ENCODE assay signal across 1 cellular context in the genomic region with DNA sequence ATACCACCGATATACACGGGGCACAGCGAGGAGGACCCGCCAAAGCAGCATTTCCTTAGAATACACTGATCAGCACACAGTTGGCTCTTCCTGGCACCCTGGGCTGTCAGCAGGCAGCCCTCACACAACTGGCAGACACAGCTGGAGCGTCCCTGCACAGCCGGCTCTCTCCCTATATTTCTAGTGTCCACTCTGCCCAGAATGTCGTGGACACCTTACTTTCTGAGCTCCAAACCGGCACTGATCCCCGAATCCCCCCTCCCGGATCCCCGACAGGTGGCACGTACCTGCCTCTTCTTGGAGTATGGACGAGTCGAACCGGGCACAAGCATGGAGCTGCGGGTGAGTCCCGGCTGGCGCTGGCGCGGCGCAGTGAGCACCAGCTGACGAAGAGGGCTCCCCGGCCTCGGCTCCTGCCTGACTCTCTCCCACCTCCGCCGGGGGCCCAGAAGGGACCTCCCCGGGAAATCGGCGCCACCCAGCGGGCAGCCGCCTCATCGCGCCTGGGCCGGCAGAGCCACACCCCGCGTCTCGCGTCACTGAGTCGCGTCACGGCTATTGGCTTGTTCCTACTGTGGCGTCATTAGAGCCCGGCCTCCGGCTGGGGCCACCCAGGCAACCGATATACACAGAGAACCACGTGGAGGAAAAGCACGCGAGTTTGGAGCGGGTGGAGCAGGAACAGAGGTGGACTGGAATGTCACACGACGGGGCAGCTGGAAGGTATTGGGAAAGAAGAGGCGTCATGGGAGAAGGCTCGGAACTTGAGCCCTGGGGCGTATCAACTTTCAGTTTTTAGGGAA.
A peak's percentile ranks its signal among the peaks of the same experiment; 100 is the strongest.
TF ChIP-seq lines count a peak whose summit lies in the region.

A gene with protein sequence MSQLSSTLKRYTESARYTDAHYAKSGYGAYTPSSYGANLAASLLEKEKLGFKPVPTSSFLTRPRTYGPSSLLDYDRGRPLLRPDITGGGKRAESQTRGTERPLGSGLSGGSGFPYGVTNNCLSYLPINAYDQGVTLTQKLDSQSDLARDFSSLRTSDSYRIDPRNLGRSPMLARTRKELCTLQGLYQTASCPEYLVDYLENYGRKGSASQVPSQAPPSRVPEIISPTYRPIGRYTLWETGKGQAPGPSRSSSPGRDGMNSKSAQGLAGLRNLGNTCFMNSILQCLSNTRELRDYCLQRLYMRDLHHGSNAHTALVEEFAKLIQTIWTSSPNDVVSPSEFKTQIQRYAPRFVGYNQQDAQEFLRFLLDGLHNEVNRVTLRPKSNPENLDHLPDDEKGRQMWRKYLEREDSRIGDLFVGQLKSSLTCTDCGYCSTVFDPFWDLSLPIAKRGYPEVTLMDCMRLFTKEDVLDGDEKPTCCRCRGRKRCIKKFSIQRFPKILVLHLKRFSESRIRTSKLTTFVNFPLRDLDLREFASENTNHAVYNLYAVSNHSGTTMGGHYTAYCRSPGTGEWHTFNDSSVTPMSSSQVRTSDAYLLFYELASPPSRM (minus strand): TSS at position 505 of the 803 bp plus-strand sequence. CDS start 8,210 bp downstream, outside the sequence.

TF ChIP-seq in SK-N-SH, 30 proteins besides CTCF, POLR2A, EP300 and RAD21 (continued from another document):
- TF ChIP-seq, protein P1, sequence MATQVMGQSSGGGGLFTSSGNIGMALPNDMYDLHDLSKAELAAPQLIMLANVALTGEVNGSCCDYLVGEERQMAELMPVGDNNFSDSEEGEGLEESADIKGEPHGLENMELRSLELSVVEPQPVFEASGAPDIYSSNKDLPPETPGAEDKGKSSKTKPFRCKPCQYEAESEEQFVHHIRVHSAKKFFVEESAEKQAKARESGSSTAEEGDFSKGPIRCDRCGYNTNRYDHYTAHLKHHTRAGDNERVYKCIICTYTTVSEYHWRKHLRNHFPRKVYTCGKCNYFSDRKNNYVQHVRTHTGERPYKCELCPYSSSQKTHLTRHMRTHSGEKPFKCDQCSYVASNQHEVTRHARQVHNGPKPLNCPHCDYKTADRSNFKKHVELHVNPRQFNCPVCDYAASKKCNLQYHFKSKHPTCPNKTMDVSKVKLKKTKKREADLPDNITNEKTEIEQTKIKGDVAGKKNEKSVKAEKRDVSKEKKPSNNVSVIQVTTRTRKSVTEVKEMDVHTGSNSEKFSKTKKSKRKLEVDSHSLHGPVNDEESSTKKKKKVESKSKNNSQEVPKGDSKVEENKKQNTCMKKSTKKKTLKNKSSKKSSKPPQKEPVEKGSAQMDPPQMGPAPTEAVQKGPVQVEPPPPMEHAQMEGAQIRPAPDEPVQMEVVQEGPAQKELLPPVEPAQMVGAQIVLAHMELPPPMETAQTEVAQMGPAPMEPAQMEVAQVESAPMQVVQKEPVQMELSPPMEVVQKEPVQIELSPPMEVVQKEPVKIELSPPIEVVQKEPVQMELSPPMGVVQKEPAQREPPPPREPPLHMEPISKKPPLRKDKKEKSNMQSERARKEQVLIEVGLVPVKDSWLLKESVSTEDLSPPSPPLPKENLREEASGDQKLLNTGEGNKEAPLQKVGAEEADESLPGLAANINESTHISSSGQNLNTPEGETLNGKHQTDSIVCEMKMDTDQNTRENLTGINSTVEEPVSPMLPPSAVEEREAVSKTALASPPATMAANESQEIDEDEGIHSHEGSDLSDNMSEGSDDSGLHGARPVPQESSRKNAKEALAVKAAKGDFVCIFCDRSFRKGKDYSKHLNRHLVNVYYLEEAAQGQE (IDR thresholded peaks at IDR 0.05; ENCODE audit: low read depth, low read length) = no peak
- TF ChIP-seq, protein P2, sequence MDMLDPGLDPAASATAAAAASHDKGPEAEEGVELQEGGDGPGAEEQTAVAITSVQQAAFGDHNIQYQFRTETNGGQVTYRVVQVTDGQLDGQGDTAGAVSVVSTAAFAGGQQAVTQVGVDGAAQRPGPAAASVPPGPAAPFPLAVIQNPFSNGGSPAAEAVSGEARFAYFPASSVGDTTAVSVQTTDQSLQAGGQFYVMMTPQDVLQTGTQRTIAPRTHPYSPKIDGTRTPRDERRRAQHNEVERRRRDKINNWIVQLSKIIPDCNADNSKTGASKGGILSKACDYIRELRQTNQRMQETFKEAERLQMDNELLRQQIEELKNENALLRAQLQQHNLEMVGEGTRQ (IDR thresholded peaks at IDR 0.05; ENCODE audit: borderline replicate concordance, low read depth, low read length) = 0 out of 2 replicates have a peak, but pooled peaks have one; percentile 51
- 0 out of 2 replicates have a peak, but pooled peaks have one; percentile 13 for TF ChIP-seq RCOR1 (IDR thresholded peaks at IDR 0.05; ENCODE audit: low read length)
- TF ChIP-seq, protein P3, sequence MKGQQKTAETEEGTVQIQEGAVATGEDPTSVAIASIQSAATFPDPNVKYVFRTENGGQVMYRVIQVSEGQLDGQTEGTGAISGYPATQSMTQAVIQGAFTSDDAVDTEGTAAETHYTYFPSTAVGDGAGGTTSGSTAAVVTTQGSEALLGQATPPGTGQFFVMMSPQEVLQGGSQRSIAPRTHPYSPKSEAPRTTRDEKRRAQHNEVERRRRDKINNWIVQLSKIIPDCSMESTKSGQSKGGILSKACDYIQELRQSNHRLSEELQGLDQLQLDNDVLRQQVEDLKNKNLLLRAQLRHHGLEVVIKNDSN (IDR thresholded peaks at IDR 0.05; ENCODE audit: borderline replicate concordance, low read depth) = peak; percentile 70; the same call in 1 of the 2 replicates
- no peak for TF ChIP-seq NRF1 (IDR thresholded peaks at IDR 0.05; ENCODE audit: low read depth, low read length)
- TF ChIP-seq, protein P4, sequence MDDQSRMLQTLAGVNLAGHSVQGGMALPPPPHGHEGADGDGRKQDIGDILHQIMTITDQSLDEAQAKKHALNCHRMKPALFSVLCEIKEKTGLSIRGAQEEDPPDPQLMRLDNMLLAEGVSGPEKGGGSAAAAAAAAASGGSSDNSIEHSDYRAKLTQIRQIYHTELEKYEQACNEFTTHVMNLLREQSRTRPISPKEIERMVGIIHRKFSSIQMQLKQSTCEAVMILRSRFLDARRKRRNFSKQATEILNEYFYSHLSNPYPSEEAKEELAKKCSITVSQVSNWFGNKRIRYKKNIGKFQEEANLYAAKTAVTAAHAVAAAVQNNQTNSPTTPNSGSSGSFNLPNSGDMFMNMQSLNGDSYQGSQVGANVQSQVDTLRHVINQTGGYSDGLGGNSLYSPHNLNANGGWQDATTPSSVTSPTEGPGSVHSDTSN (IDR thresholded peaks at IDR 0.05) = peak; percentile 4; the same call in 1 of the 2 replicates
- TF ChIP-seq, protein P5, sequence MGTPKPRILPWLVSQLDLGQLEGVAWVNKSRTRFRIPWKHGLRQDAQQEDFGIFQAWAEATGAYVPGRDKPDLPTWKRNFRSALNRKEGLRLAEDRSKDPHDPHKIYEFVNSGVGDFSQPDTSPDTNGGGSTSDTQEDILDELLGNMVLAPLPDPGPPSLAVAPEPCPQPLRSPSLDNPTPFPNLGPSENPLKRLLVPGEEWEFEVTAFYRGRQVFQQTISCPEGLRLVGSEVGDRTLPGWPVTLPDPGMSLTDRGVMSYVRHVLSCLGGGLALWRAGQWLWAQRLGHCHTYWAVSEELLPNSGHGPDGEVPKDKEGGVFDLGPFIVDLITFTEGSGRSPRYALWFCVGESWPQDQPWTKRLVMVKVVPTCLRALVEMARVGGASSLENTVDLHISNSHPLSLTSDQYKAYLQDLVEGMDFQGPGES (IDR thresholded peaks at IDR 0.05; ENCODE audit: low read depth, low read length) = no peak
- TF ChIP-seq GATA2 (CRISPR knock-in tag; IDR thresholded peaks at IDR 0.05) = no peak
- TF ChIP-seq RFX5 (IDR thresholded peaks at IDR 0.05; ENCODE audit: low read length) = peak; percentile 92
- TF ChIP-seq RXRA (IDR thresholded peaks at IDR 0.05; ENCODE audit: borderline replicate concordance, low read depth) = no peak
- no peak for TF ChIP-seq JUND (IDR thresholded peaks at IDR 0.05)
- 0 out of 2 replicates have a peak, but pooled peaks have one; percentile 6 for TF ChIP-seq FOSL2 (IDR thresholded peaks at IDR 0.05; ENCODE audit: borderline replicate concordance, low read depth)
- no peak for TF ChIP-seq CHD2 (IDR thresholded peaks at IDR 0.05; ENCODE audit: low read length, partially characterized antibody)
- TF ChIP-seq SMC3 (IDR thresholded peaks at IDR 0.05; ENCODE audit: low read depth, low read length) = peak; percentile 63
